ENCODE assay signal across 8 cellular contexts in genomic region chr2:38751043-38751846, GRCh38. TPM values are rescaled to one million over a fixed set of nuclear protein-coding genes. Genes with fewer than 3 reads are reported as not detected.
DNase-seq lines count a peak whose midpoint lies in the region; ATAC-seq and TF ChIP-seq lines count a peak whose summit lies in the region.

SRSF7 (minus strand) TSS chr2:38751361; CDS start chr2:38751256, 105 bp downstream.

- peak within 1 kb of the TSS; percentile 99 for H3K4me3 ChIP-seq in BJ (ENCODE audit: low read depth, low read length)

- H3K4me3 Mint-ChIP-seq in activated CD4-positive, alpha-beta T cell treated with anti-CD3 and anti-CD28 coated beads, Interleukin-2, amount 10 ng/mL, durations not matched to agents 7 days and 5 days: peak within 1 kb of the TSS; percentile 91

- H3K4me1 Mint-ChIP-seq in activated CD4-positive, alpha-beta T cell treated with anti-CD3 and anti-CD28 coated beads, Interleukin-2, amount 10 ng/mL, durations not matched to agents 7 days and 5 days: peaks cover 51% of the 10 kb centered on the region

- peak; percentile 88 for ATAC-seq in GM19324 (IDR thresholded peaks at IDR 0.05; ENCODE audit: low FRiP score, unreplicated experiment)
- peak; percentile 64 for ATAC-seq in HG03469 (IDR thresholded peaks at IDR 0.05; ENCODE audit: unreplicated experiment)
- peak; percentile 83 for ATAC-seq in left colon

- TF ChIP-seq CTCF in BJ (IDR thresholded peaks at IDR 0.05; ENCODE audit: insufficient read depth, low read depth, low read length): no peak

- intact Hi-C loops in left colon (cut with DNase I, micrococcal nuclease): no loop called here

- peaks cover 14% of the 10 kb centered on the region for H3K36me3 ChIP-seq in BJ (ENCODE audit: control insufficient read depth, insufficient read depth, low read length)

- H3K27me3 ChIP-seq in BJ (ENCODE audit: control insufficient read depth, insufficient read depth, low read length): no peaks in the 10 kb centered on the region

- peak within 1 kb of the TSS; percentile 99 for H3K27ac Mint-ChIP-seq in activated CD4-positive, alpha-beta T cell treated with anti-CD3 and anti-CD28 coated beads, Interleukin-2, amount 10 ng/mL, durations not matched to agents 7 days and 5 days

- no peaks in the 10 kb centered on the region for H3K9me3 Mint-ChIP-seq in activated CD4-positive, alpha-beta T cell treated with anti-CD3 and anti-CD28 coated beads, Interleukin-2, amount 10 ng/mL, durations not matched to agents 7 days and 5 days

- POLR2A ChIA-PET in BJ (lab: Charles Lee): interaction anchor here (0.6 to 1.2 kb wide), 29 partner anchors 8 to 1447 kb away, joined by 3 to 9 read pairs (median 3); no protein-coding TSS in a partner anchor
- POLR2A ChIA-PET in activated CD4-positive, alpha-beta T cell treated with anti-CD3 and anti-CD28 coated beads, Interleukin-2, amount 10 ng/mL, durations not matched to agents 7 days and 5 days (lab: Charles Lee): interaction anchor here (0.5 to 1.5 kb wide), 21 partner anchors 9 to 474 kb away, joined by 3 to 16 read pairs (median 5); partner anchors contain the start of genes DHX57, GALM, HNRNPLL and MORN2

- peaks cover 45% of the 10 kb centered on the region for H3K36me3 Mint-ChIP-seq in activated CD4-positive, alpha-beta T cell treated with anti-CD3 and anti-CD28 coated beads, Interleukin-2, amount 10 ng/mL, durations not matched to agents 7 days and 5 days (ENCODE audit: low read depth)

- CTCF ChIA-PET in BJ (lab: Yijun Ruan, JAX): interaction anchor here (0.6 to 1.5 kb wide), 7 partner anchors 8 to 407 kb away, joined by 3 to 6 read pairs (median 3); no protein-coding TSS in a partner anchor
- CTCF ChIA-PET in activated CD4-positive, alpha-beta T cell treated with anti-CD3 and anti-CD28 coated beads, Interleukin-2, amount 10 ng/mL, durations not matched to agents 7 days and 5 days (lab: Charles Lee): interaction anchor here (0.6 to 1.8 kb wide), 10 partner anchors 9 to 186 kb away, joined by 3 to 7 read pairs (median 4); no protein-coding TSS in a partner anchor

- DNase-seq in BJ (ENCODE audit: low read depth) (peak; percentile 92), NCI-H69 (lab: John Stamatoyannopoulos, UW) (peak; percentile 98), cortex of kidney (lab: John Stamatoyannopoulos, UW) (peak; percentile 78), left colon (peak; percentile 97 to 98)
- peak; percentile 97 for DNase-seq in activated CD4-positive, alpha-beta T cell treated with anti-CD3 and anti-CD28 coated beads, Interleukin-2, amount 10 ng/mL, durations not matched to agents 7 days and 5 days
- DNase-seq in stimulated activated CD4-positive, alpha-beta T cell treated with anti-CD3 and anti-CD28 coated beads, Interleukin-1b, Interleukin-23, amount 100 ng/mL, for 48 hours: peak; percentile 96

- no peaks in the 10 kb centered on the region for H3K27me3 Mint-ChIP-seq in activated CD4-positive, alpha-beta T cell treated with anti-CD3 and anti-CD28 coated beads, Interleukin-2, amount 10 ng/mL, durations not matched to agents 7 days and 5 days

RNA-seq across cellular contexts. Expression of gene SRSF7, which starts in this region (rescaled TPM):
- polyA plus RNA-seq in BJ (2011; rRNA removed): 110 and 172 TPM in 2 replicates
- 97.8 and 146 TPM in 2 replicates for polyA minus RNA-seq in BJ (2011; rRNA and poly(A)+ RNA removed)
- total RNA-seq in activated CD4-positive, alpha-beta T cell treated with anti-CD3 and anti-CD28 coated beads, Interleukin-2, amount 10 ng/mL, durations not matched to agents 7 days and 5 days: 100 to 1,000 TPM; 225 to 272 TPM
- total RNA-seq in left colon: 10 to 100 TPM; 85.6 to 91.2 TPM

Comparison
In these comparisons a context has a peak if more than half of its experiments do, and no peak if none do; other contexts are left out.
1. Peak in every context shown above with its lines: DNase-seq, ATAC-seq and H3K4me3 ChIP-seq.